Comparison of ENCODE assay signal across 8 cellular contexts in genomic region chr17:64985905-64986720, GRCh38.
DNase-seq lines count a peak whose midpoint lies in the region; ATAC-seq and TF ChIP-seq lines count a peak whose summit lies in the region.
"Not testable (repeated sequence)": the region's sequence is repeated elsewhere in the genome, so short reads cannot be mapped to it uniquely, and the experiment has no call there.

No MANE protein-coding gene starts in this region.

- not testable (repeated sequence) for TF ChIP-seq CTCF in heart left ventricle (IDR thresholded peaks at IDR 0.05); psoas muscle (IDR thresholded peaks at IDR 0.05); tibial nerve (IDR thresholded peaks at IDR 0.05)

- ATAC-seq in GM18502 (IDR thresholded peaks at IDR 0.05; ENCODE audit: poor library complexity, unreplicated experiment) (peak; percentile 90), GM21717 (IDR thresholded peaks at IDR 0.05; ENCODE audit: unreplicated experiment) (peak; percentile 86), HG03521 (IDR thresholded peaks at IDR 0.05; ENCODE audit: unreplicated experiment) (peak; percentile 85), heart left ventricle (peak; percentile 8 to 52 (median 28))
- ATAC-seq in psoas muscle: not testable (repeated sequence)

- 59 to 63% (median 62%) methylated on average over 15 to 16 of the region's 16 CpGs for WGBS in heart left ventricle, 4 donors
- 59 to 69% (median 64%) methylated on average over 16 of the region's 16 CpGs for WGBS in psoas muscle, 3 donors
- WGBS in tibial nerve, 2 donors: 48 to 59% methylated on average over 13 to 16 of the region's 16 CpGs

- TF ChIP-seq POLR2A in heart left ventricle (IDR thresholded peaks at IDR 0.05); tibial nerve (IDR thresholded peaks at IDR 0.05): not testable (repeated sequence)

- H3K4me3 ChIP-seq in heart left ventricle: peak overlapping the region in 2 of 12 donors; percentile 19 to 46
- not testable (repeated sequence) for H3K4me3 ChIP-seq in psoas muscle
- H3K4me3 ChIP-seq in tibial nerve: peak overlapping the region in 1 of 4 donors; percentile 15

- not testable (repeated sequence) for H3K36me3 ChIP-seq in heart left ventricle; psoas muscle (ENCODE audit: insufficient read depth in 1 of 2, low read depth in 1 of 2); tibial nerve

- not testable (repeated sequence) for H3K9me3 ChIP-seq in heart left ventricle, psoas muscle, tibial nerve

- H3K4me1 ChIP-seq in heart left ventricle: peaks cover 0 to 51% (median 0%) of the 10 kb centered on the region in 12 donors
- H3K4me1 ChIP-seq in psoas muscle: peaks cover 31% of the 10 kb centered on the region
- not testable (repeated sequence) for H3K4me1 ChIP-seq in tibial nerve

- TF ChIP-seq EP300 in tibial nerve (IDR thresholded peaks at IDR 0.05): peak; percentile 63 to 89

- DNase-seq in T-helper 2 cell (peak in 4 of 5 experiments; percentile 36 to 93 (median 68)), heart left ventricle (peak in 4 of 5 donors; percentile 36 to 50 (median 46)), tibial nerve (ENCODE audit: low spot score in 2 of 2) (peak in 1 of 2 donors; percentile 46)
- DNase-seq in activated effector memory CD4-positive, alpha-beta T cell treated with Interleukin-2 at 50 U/mL for 16 hours: peak; percentile 55
- not testable (repeated sequence) for DNase-seq in psoas muscle

- H3K27me3 ChIP-seq in heart left ventricle; psoas muscle (ENCODE audit: insufficient read depth in 3 of 3, low read length in 2 of 3); tibial nerve: not testable (repeated sequence)

- intact Hi-C loops in heart left ventricle (cut with DNase I); psoas muscle (cut with DNase I): not testable (repeated sequence)

- H3K27ac ChIP-seq in heart left ventricle (peak overlapping the region; percentile 48 to 98 (median 72)), psoas muscle (peak overlapping the region; percentile 65), tibial nerve (peak overlapping the region; percentile 22 to 92 (median 56))
